14 cellular contexts compared by ENCODE assay signal in genomic region chr3:30597769-30598134, GRCh38. TPM values are rescaled to one million over a fixed set of nuclear protein-coding genes. Genes with fewer than 3 reads are reported as not detected.
A peak's percentile ranks its signal among the peaks of the same experiment; 100 is the strongest.
DNase-seq lines count a peak whose midpoint lies in the region; ATAC-seq and TF ChIP-seq lines count a peak whose summit lies in the region.
"Had no signal": no experiment of that assay in that cellular context is flagged by ENCODE, and none has a peak within 500 bp of the region (broad histone marks: within the 10 kb centered on the region; RNA-seq: fewer than 3 reads in every experiment).

No MANE protein-coding gene starts in this region.

- no peaks in the 10 kb centered on the region for H3K79me2 ChIP-seq in GM23248 (ENCODE audit: insufficient read depth)

- H4K20me1 ChIP-seq in GM23248 (ENCODE audit: insufficient read depth): no peaks in the 10 kb centered on the region

- peak overlapping the region; percentile 55 for H3K27ac ChIP-seq in GM23248
- H3K27ac ChIP-seq in left lung: peak overlapping the region; percentile 51 to 75
- H3K27ac ChIP-seq in suprapubic skin: peak overlapping the region; percentile 36

- no peak for TF ChIP-seq POLR2A in suprapubic skin (IDR thresholded peaks at IDR 0.05)

- TF ChIP-seq CTCF in left lung (IDR thresholded peaks at IDR 0.05): no peak
- no peak for TF ChIP-seq CTCF in suprapubic skin (IDR thresholded peaks at IDR 0.05)

- DNase-seq in GM23248: no peak
- DNase-seq in adipocyte (ENCODE audit: low read depth): no peak
- DNase-seq in left lung: no peak
- DNase-seq in suprapubic skin (ENCODE audit: low spot score in 2 of 2): no peak
- DNase-seq in GOT3 (lab: John Stamatoyannopoulos, UW): no peak
- DNase-seq: activated naive CD4-positive, alpha-beta T cell treated with anti-CD3 and anti-CD28 coated beads, Interleukin-2, amount 50 U/mL, for 16 hours; activated T-cell treated with anti-CD3 and anti-CD28 coated beads, Interleukin-2, amount 50 U/mL, for 1 hour; glutamatergic neuron; NCI-H2029; NCI-H510A treated with DMSO at 0.1 percent for 48 hours; stimulated activated CD4-positive, alpha-beta T cell treated with anti-CD3 and anti-CD28 coated beads, Interleukin-1b, Interleukin-23, amount 100 ng/mL, for 48 hours had no signal

- peak overlapping the region; percentile 27 for H3K4me2 ChIP-seq in GM23248 (ENCODE audit: unreplicated experiment)

- H2AFZ ChIP-seq in GM23248: no peak overlapping the region

- 0 out of 2 replicates have a peak overlapping the region, but pooled peaks have one; percentile 0 for H3K4me3 ChIP-seq in GM23248
- peak overlapping the region; percentile 38 for H3K4me3 ChIP-seq in adipocyte (ENCODE audit: low read length)
- no peak overlapping the region for H3K4me3 ChIP-seq in left lung
- H3K4me3 ChIP-seq in suprapubic skin: no peak overlapping the region
- H3K4me3 ChIP-seq: K562 had no signal

- TF ChIP-seq EP300 in suprapubic skin (IDR thresholded peaks at IDR 0.05): no peak

- no peaks in the 10 kb centered on the region for H3K36me3 ChIP-seq in GM23248 (ENCODE audit: low read depth)
- H3K36me3 ChIP-seq in adipocyte (ENCODE audit: control insufficient read depth, insufficient read depth, low read length, severe bottlenecking): no peaks in the 10 kb centered on the region
- no peaks in the 10 kb centered on the region for H3K36me3 ChIP-seq in left lung
- H3K36me3 ChIP-seq in suprapubic skin: no peaks in the 10 kb centered on the region

- H3K4me1 ChIP-seq in GM23248 (ENCODE audit: insufficient read depth) (peaks cover 23% of the 10 kb centered on the region), adipocyte (ENCODE audit: control insufficient read depth, insufficient read depth, low read length) (peaks cover 21% of the 10 kb centered on the region), left lung (peaks cover 0 to 34% of the 10 kb centered on the region in 2 donors), suprapubic skin (peaks cover 17% of the 10 kb centered on the region)

- H3K27me3 ChIP-seq in GM23248 (replicated peaks; ENCODE audit: insufficient read depth) (no peaks in the 10 kb centered on the region), adipocyte (replicated peaks; ENCODE audit: control insufficient read depth, insufficient read depth, low read length) (no peaks in the 10 kb centered on the region), left lung (no peaks in the 10 kb centered on the region), suprapubic skin (no peaks in the 10 kb centered on the region)

- H3K9me3 ChIP-seq in GM23248 (ENCODE audit: low read depth): no peaks in the 10 kb centered on the region
- peaks cover 4% of the 10 kb centered on the region for H3K9me3 ChIP-seq in adipocyte (ENCODE audit: control insufficient read depth, low read length)
- no peaks in the 10 kb centered on the region for H3K9me3 ChIP-seq in left lung
- H3K9me3 ChIP-seq in suprapubic skin: no peaks in the 10 kb centered on the region

- H3K9me2 ChIP-seq in GM23248 (ENCODE audit: insufficient read depth): no peaks in the 10 kb centered on the region

- intact Hi-C loops in left lung (cut with DNase I): no loop called here

- ATAC-seq in left lung (peak; percentile 15), GM18909 (IDR thresholded peaks at IDR 0.05; ENCODE audit: poor library complexity, unreplicated experiment) (no peak), GM18870 (IDR thresholded peaks at IDR 0.05; ENCODE audit: unreplicated experiment) (no peak)
- ATAC-seq: K562 had no signal

- in situ Hi-C loops in GM23248 (cut with MboI): no loop called here

- no peak overlapping the region for H3K9ac ChIP-seq in GM23248
- peak overlapping the region; percentile 5 for H3K9ac ChIP-seq in adipocyte (ENCODE audit: low read length)

- H3F3A ChIP-seq in GM23248 (ENCODE audit: insufficient read depth): peaks cover 14% of the 10 kb centered on the region

RNA-seq across cellular contexts. Expression of gene TGFBR2, which starts 8.6 kb away (rescaled TPM):
- total RNA-seq in GM23248 (2014; rRNA removed; shearing (Covaris generic)): 179 and 188 TPM in 2 replicates
- 134 and 135 TPM in 2 replicates for polyA plus RNA-seq in GM23248 (2016; fragmentation: Nextera tagmentation; extraction: Ambion mirVana)
- 100 to 1,000 TPM; 240 to 269 TPM for total RNA-seq in left lung
- 10 to 100 TPM; 63.7 to 84.3 (median 83.3) TPM for total RNA-seq in suprapubic skin

Comparison
In these comparisons a context has a peak if more than half of its experiments do, and no peak if none do; other contexts are left out.
1. H3K4me3 ChIP-seq: peak in GM23248 (single experiment) and adipocyte (single experiment); none in left lung (0 of 2) and suprapubic skin (single experiment).
2. Peak in every context shown above with its lines, with median percentiles within 50 percentile points of each other: H3K27ac ChIP-seq.